8 cellular contexts compared by ENCODE assay signal in genomic region chr4:104490096-104490769, GRCh38. TPM values are rescaled to one million over a fixed set of nuclear protein-coding genes. Genes with fewer than 3 reads are reported as not detected.
A peak's percentile ranks its signal among the peaks of the same experiment; 100 is the strongest.
DNase-seq lines count a peak whose midpoint lies in the region; ATAC-seq and TF ChIP-seq lines count a peak whose summit lies in the region.

No MANE protein-coding gene starts in this region.

- H2AFZ ChIP-seq in DND-41 (ENCODE audit: low read depth, low read length) = peak overlapping the region; percentile 83

- H3K4me1 Mint-ChIP-seq in activated B cell treated with CpG ODN at 0.5 μM for 24 hours = peaks cover 29% of the 10 kb centered on the region

- H3K9me3 ChIP-seq in DND-41 (ENCODE audit: insufficient read depth, low read length, severe bottlenecking) (no peaks in the 10 kb centered on the region), skeletal muscle tissue (ENCODE audit: control insufficient read depth in 3 of 3, low read length in 3 of 3) (no peaks in the 10 kb centered on the region)

- H3K27ac ChIP-seq in DND-41 (ENCODE audit: low read length) = no peak overlapping the region
- H3K27ac ChIP-seq in skeletal muscle tissue (ENCODE audit: low read depth, low read length) = no peak overlapping the region

- no peaks in the 10 kb centered on the region for H3K36me3 Mint-ChIP-seq in activated B cell treated with CpG ODN at 0.5 μM for 24 hours (ENCODE audit: low read depth)

- TF ChIP-seq CTCF in DND-41 (IDR thresholded peaks at IDR 0.05; ENCODE audit: borderline replicate concordance, extremely low read depth, low read length, poor library complexity, severe bottlenecking) (no peak), activated B cell treated with CpG ODN at 0.5 μM for 24 hours (IDR thresholded peaks at IDR 0.05) (no peak)

- peak overlapping the region; percentile 54 for H3K9ac ChIP-seq in DND-41 (ENCODE audit: low read depth, low read length)
- H3K9ac ChIP-seq in skeletal muscle tissue (ENCODE audit: low read depth in 1 of 3, low read length in 3 of 3) = peak overlapping the region in 1 of 3 donors; percentile 73

- H3K79me2 ChIP-seq in DND-41 (ENCODE audit: insufficient read depth, low read length) = no peaks in the 10 kb centered on the region

- H3K4me2 ChIP-seq in DND-41 (ENCODE audit: insufficient read depth, low read length) = peak overlapping the region; percentile 72

- CTCF ChIA-PET in activated B cell treated with CpG ODN at 0.5 μM for 24 hours (lab: Charles Lee) = no interaction called here

- H3K4me3 Mint-ChIP-seq in activated B cell treated with CpG ODN at 0.5 μM for 24 hours = peak overlapping the region; percentile 79

- peaks cover 16% of the 10 kb centered on the region for H3K4me1 ChIP-seq in DND-41 (ENCODE audit: insufficient read depth, low read length)
- peaks cover 8 to 14% (median 12%) of the 10 kb centered on the region in 3 donors for H3K4me1 ChIP-seq in skeletal muscle tissue (ENCODE audit: control insufficient read depth in 3 of 3, insufficient read depth in 3 of 3, low read length in 3 of 3)

- H3K4me3 ChIP-seq in DND-41 (ENCODE audit: low read depth in 1 of 2, low read length in 2 of 2) (peak overlapping the region; percentile 22 to 60; a peak in 3 of 4 replicates), skeletal muscle tissue (ENCODE audit: low read length in 3 of 3) (peak overlapping the region; percentile 76 to 84 (median 79))

- peaks cover 45% of the 10 kb centered on the region for H3K27me3 Mint-ChIP-seq in activated B cell treated with CpG ODN at 0.5 μM for 24 hours

- no peaks in the 10 kb centered on the region for H4K20me1 ChIP-seq in DND-41 (ENCODE audit: insufficient read depth, low read length)

- H3K27me3 ChIP-seq in DND-41 (ENCODE audit: insufficient read depth, low read length, poor library complexity) (peaks cover 10% of the 10 kb centered on the region), skeletal muscle tissue (ENCODE audit: control insufficient read depth in 3 of 3, insufficient read depth in 3 of 3, low read length in 3 of 3) (peaks cover 0 to 2% (median 0%) of the 10 kb centered on the region in 3 donors)

- POLR2A ChIA-PET in activated B cell treated with CpG ODN at 0.5 μM for 24 hours (lab: Charles Lee) = no interaction called here

- no peaks in the 10 kb centered on the region for H3K9me3 Mint-ChIP-seq in activated B cell treated with CpG ODN at 0.5 μM for 24 hours

- no peak overlapping the region for H3K27ac Mint-ChIP-seq in activated B cell treated with CpG ODN at 0.5 μM for 24 hours

- H3K36me3 ChIP-seq in DND-41 (ENCODE audit: insufficient read depth, low read length) (no peaks in the 10 kb centered on the region), skeletal muscle tissue (ENCODE audit: control insufficient read depth in 3 of 3, insufficient read depth in 3 of 3, low read length in 3 of 3) (no peaks in the 10 kb centered on the region)

- intact Hi-C loops in activated B cell treated with CpG ODN at 0.5 μM for 24 hours (cut with micrococcal nuclease) = loop anchor here (5.0 kb wide), 1 partner anchor 372 kb away; no protein-coding TSS in a partner anchor

- ATAC-seq in DND-41 (ENCODE audit: insufficient read depth, low read depth) (peak; percentile 60), GM19328 (IDR thresholded peaks at IDR 0.05; ENCODE audit: unreplicated experiment) (peak; percentile 32), HG03175 (IDR thresholded peaks at IDR 0.05; ENCODE audit: unreplicated experiment) (peak; percentile 38), activated B cell treated with CpG ODN at 0.5 μM for 24 hours (ENCODE audit: low read depth) (peak; percentile 25)

- DNase-seq in DND-41 (peak; percentile 46), activated B cell treated with CpG ODN at 0.5 μM for 24 hours (no peak), hypothalamus (lab: John Stamatoyannopoulos, UW) (peak in 26 of 51 donors; percentile 1 to 88 (median 34)), retina (no peak)
- no peak for DNase-seq in activated CD8-positive, alpha-beta memory T cell treated with anti-CD3 and anti-CD28 coated beads for 24 hours

RNA-seq across cellular contexts. Expression of gene CXXC4, which starts 4.5 kb away (rescaled TPM):
- total RNA-seq in activated B cell treated with CpG ODN at 0.5 μM for 24 hours (not detected in 2 replicates), skeletal muscle tissue (1.0 TPM)

Comparison
In these comparisons a context has a peak if more than half of its experiments do, and no peak if none do; other contexts are left out.
1. DNase-seq: peak in DND-41 (single experiment) and hypothalamus (26 of 51); none in activated B cell treated with CpG ODN at 0.5 μM for 24 hours (single experiment), retina (single experiment) and activated CD8-positive, alpha-beta memory T cell treated with anti-CD3 and anti-CD28 coated beads for 24 hours (single experiment).
2. Peak in every context shown above with its lines, with median percentiles within 50 percentile points of each other: ATAC-seq.